8 cellular contexts compared by ENCODE assay signal in the genomic region with DNA sequence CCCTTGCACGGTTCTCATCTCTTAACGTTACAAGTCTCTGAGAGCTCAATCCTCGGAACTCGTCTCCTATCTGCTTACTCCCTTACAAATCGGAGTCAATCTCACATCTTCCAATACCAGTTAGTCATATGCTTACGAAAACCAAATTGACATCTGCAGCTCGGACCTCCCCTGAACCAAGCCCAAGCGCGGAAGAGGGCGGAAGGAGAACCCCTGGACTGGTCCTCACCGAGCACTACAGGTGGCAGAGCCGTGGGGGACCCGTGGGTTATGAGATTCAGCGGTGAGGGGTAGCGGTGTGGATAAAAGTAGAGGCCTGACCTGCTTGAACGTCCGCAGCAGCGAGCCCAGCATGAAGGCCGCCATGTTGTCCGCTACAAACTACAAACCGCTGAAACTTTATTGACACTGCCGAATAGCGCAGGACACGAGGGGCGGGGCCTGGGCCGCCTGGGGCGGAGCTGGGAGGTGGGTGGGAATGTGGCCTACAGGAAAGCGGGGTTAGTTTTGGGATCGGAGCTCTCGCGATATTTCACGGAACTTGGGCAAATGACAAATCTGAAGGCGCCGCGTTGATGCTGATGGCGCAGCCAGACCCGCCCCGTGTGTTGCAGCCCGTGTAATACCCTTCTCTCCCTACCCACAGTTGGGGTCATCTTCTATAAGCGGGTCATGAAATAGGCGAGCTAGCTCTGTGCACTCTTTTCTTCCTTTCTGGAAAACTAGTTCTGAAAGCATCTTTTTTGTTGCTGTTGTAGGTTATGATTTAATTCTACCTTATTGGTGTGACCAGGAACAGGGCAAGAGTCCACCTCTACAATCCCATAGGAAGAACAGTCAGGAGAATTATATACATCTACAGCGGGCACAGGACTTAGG. TPM values are rescaled to one million over a fixed set of nuclear protein-coding genes. Genes with fewer than 3 reads are reported as not detected.
DNase-seq lines count a peak whose midpoint lies in the region; ATAC-seq, FAIRE-seq and TF ChIP-seq lines count a peak whose summit lies in the region.

MRPS14 (minus strand) TSS at position 383 of the 879 bp plus-strand sequence; CDS start at position 366, 17 bp downstream.

- TF ChIP-seq CTCF in heart left ventricle (IDR thresholded peaks at IDR 0.05) = no peak
- no peak for TF ChIP-seq CTCF in type B pancreatic cell (conservative IDR thresholded peaks at IDR 0.05)

- TF ChIP-seq POLR2A in GM12891 (IDR thresholded peaks at IDR 0.05; ENCODE audit: low read depth, low read length) (peak; percentile 93), heart left ventricle (IDR thresholded peaks at IDR 0.05) (peak in 1 of 2 donors; percentile 70)

- peak; percentile 91 for ATAC-seq in HG02840 (IDR thresholded peaks at IDR 0.05; ENCODE audit: low FRiP score, unreplicated experiment)
- peak; percentile 91 to 96 (median 94) for ATAC-seq in T-cell (replicated peaks in 1 of 4)
- peak; percentile 97 to 100 (median 99) for ATAC-seq in heart left ventricle

- H3K27me3 Mint-ChIP-seq in T-cell (no peaks in the 10 kb centered on the region), type B pancreatic cell (no peaks in the 10 kb centered on the region)

- DNase-seq in GM12891 (ENCODE audit: insufficient read length, low spot score) = peak; percentile 64
- peak; percentile 86 for DNase-seq in NCI-H1436 treated with DMSO at 0.1 percent for 48 hours (lab: John Stamatoyannopoulos, UW)
- DNase-seq in T-cell = peak; percentile 94 to 99 (median 97)
- DNase-seq in heart left ventricle = peak; percentile 97 to 98 (median 98)
- peak; percentile 97 for DNase-seq in pons (ENCODE audit: low spot score)
- peak; percentile 97 for DNase-seq in type B pancreatic cell (ENCODE audit: extremely low spot score, unreplicated experiment)

- H3K27ac Mint-ChIP-seq in T-cell (peak within 1 kb of the TSS; percentile 81 to 94), type B pancreatic cell (peak within 1 kb of the TSS; percentile 93)

- H3K36me3 ChIP-seq in heart left ventricle = peaks cover 0 to 23% (median 3%) of the 10 kb centered on the region in 9 donors

- H3K4me3 Mint-ChIP-seq in T-cell (peak within 1 kb of the TSS; percentile 90 to 96 (median 90)), type B pancreatic cell (peak within 1 kb of the TSS; percentile 96)

- no peaks in the 10 kb centered on the region for H3K27me3 ChIP-seq in heart left ventricle

- peaks cover 1% of the 10 kb centered on the region for H3K36me3 Mint-ChIP-seq in T-cell
- H3K36me3 Mint-ChIP-seq in type B pancreatic cell = peaks cover 3% of the 10 kb centered on the region

- H3K4me1 Mint-ChIP-seq in T-cell (peaks cover 35 to 39% (median 36%) of the 10 kb centered on the region in 3 donors), type B pancreatic cell (ENCODE audit: unreplicated experiment) (peaks cover 13% of the 10 kb centered on the region)

- FAIRE-seq in GM12891 (lab: Jason Lieb, UNC) = peak; percentile 98

- H3K27ac ChIP-seq in adipose tissue (ENCODE audit: low read depth, low read length) = no peak within 1 kb of the TSS
- peak within 1 kb of the TSS; percentile 54 to 90 (median 81) for H3K27ac ChIP-seq in heart left ventricle

- intact Hi-C loops in heart left ventricle (cut with DNase I) = loop anchor here in 2 of 10 donors (1.0 to 10.0 kb wide), 3 partner anchors 23 to 1182 kb away; partner anchors contain the start of gene COP1 (in 1 of the 2)

- CTCF ChIA-PET in T-cell (lab: Charles Lee) = interaction anchor here (0.6 to 2.3 kb wide), 15 partner anchors 9 to 224 kb away, joined by 3 to 35 read pairs (median 4); partner anchors contain the start of gene CACYBP (in 1 of the 2)

- POLR2A ChIA-PET in T-cell (lab: Charles Lee) = interaction anchor here (0.6 to 1.9 kb wide), 7 partner anchors 19 to 1184 kb away, joined by 3 to 39 read pairs (median 6); partner anchors contain the start of genes CACYBP (in 1 of the 2) and COP1 (in 1 of the 2)

- H3K4me3 ChIP-seq in heart left ventricle = peak within 1 kb of the TSS; percentile 70 to 96 (median 92)

- H3K9me3 Mint-ChIP-seq in T-cell = peaks cover 0 to 4% (median 0%) of the 10 kb centered on the region in 3 donors
- peaks cover 5% of the 10 kb centered on the region for H3K9me3 Mint-ChIP-seq in type B pancreatic cell

- H3K4me1 ChIP-seq in heart left ventricle = peaks cover 0 to 27% (median 16%) of the 10 kb centered on the region in 12 donors

- no peaks in the 10 kb centered on the region for H3K9me3 ChIP-seq in heart left ventricle

- WGBS in adipose tissue, 3 donors = 3% methylated on average over 42 of the region's 42 CpGs
- 3 to 5% (median 3%) methylated on average over 41 to 42 of the region's 42 CpGs for WGBS in heart left ventricle, 4 donors

TF ChIP-seq in GM12891, 5 proteins besides CTCF, POLR2A, EP300 and RAD21:
- TF ChIP-seq SPI1 (IDR thresholded peaks at IDR 0.05; ENCODE audit: low read depth, low read length) (no peak), POU2F2 (IDR thresholded peaks at IDR 0.05; ENCODE audit: low read depth, low read length) (peak; percentile 74), TAF1 (IDR thresholded peaks at IDR 0.05; ENCODE audit: low read depth, low read length) (peak; percentile 95), POLR2AphosphoS5 (IDR thresholded peaks at IDR 0.05; ENCODE audit: low read depth, low read length) (peak; percentile 88), PAX5 (IDR thresholded peaks at IDR 0.05; ENCODE audit: insufficient read depth, low read length, severe bottlenecking) (peak; percentile 42)
TF ChIP-seq in GM12891: peak in this region for 4.

RNA-seq across cellular contexts. Expression of gene MRPS14, which starts in this region (rescaled TPM):
- 28.9 TPM for polyA plus RNA-seq in GM12891 (2012; ENCODE audit: low read depth, missing spikeins)
- 10 to 100 TPM; 14.3 to 28.8 (median 25.8) TPM for total RNA-seq in T-cell
- polyA plus RNA-seq in adipose tissue = 10 to 100 TPM; 20.1 to 38.9 (median 27.0) TPM
- total RNA-seq in heart left ventricle = 10 to 100 TPM; 15.5 to 27.0 (median 22.7) TPM
- polyA plus RNA-seq in heart left ventricle = 10 to 100 TPM; 12.4 to 25.0 TPM
- total RNA-seq in type B pancreatic cell (ENCODE audit: low replicate concordance) = 32.0 and 35.7 TPM in 2 replicates
